13 cellular contexts compared by ENCODE assay signal in the genomic region with DNA sequence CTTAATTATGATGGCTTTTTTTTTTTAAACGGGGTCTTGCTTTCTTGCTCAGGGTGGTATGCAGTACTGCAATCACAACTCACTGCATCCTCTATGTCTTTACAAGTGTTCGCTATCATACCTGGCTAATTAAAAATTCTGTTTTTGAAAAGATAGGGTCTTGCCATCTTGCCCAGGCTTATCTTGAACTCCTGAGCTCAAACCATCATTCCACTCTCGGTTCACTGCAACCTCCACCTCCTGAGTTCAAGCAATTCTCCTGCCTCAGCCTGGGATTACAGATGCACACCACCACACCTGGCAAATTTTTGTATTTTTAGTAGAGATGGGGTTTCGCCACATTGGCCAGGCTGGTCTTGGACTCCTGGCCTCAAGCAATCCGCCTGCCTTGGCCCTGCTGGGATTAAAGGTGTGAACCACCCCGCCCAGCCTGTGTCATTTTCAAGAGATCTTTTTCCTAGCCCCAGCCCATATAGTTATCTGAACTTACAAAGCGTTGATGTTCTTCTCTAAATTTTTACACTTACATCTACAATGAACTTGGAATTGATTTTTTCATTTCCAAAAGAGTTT. TPM values are rescaled to one million over a fixed set of nuclear protein-coding genes. Genes with fewer than 3 reads are reported as not detected.
DNase-seq lines count a peak whose midpoint lies in the region; ATAC-seq and TF ChIP-seq lines count a peak whose summit lies in the region.
"Had no signal": no experiment of that assay in that cellular context is flagged by ENCODE, and none has a peak within 500 bp of the region (broad histone marks: within the 10 kb centered on the region; RNA-seq: fewer than 3 reads in every experiment).

No MANE protein-coding gene starts in this region.

- intact Hi-C loops in activated CD4-positive, alpha-beta T cell treated with anti-CD3 and anti-CD28 coated beads, Interleukin-2, amount 10 ng/mL, durations not matched to agents 24 days and 14 days (cut with micrococcal nuclease) = loop anchor here (5.0 kb wide), 1 partner anchor 601 kb away; no protein-coding TSS in a partner anchor
- intact Hi-C loops in colonic mucosa (cut with DNase I) (no loop called here), gastrocnemius medialis (cut with DNase I; ENCODE audit: low total_unique reads) (no loop called here)

- H3K79me2 ChIP-seq in OCI-LY1 (ENCODE audit: insufficient read depth, low read length) = peaks cover 98% of the 10 kb centered on the region

- no peaks in the 10 kb centered on the region for H3K9me3 Mint-ChIP-seq in activated CD4-positive, alpha-beta T cell treated with anti-CD3 and anti-CD28 coated beads, Interleukin-2, amount 10 ng/mL, durations not matched to agents 24 days and 14 days
- no peaks in the 10 kb centered on the region for H3K9me3 Mint-ChIP-seq in progenitor cell of endocrine pancreas (ENCODE audit: low read depth)

- DNase-seq in activated CD4-positive, alpha-beta T cell treated with anti-CD3 and anti-CD28 coated beads, Interleukin-2, amount 10 ng/mL, durations not matched to agents 24 days and 14 days = no peak
- DNase-seq in activated CD4-positive, alpha-beta T cell treated with anti-CD3 and anti-CD28 coated beads, Interleukin-2, amount 50 U/mL, for 1 hour = no peak
- DNase-seq in colonic mucosa (peak; percentile 61), progenitor cell of endocrine pancreas (ENCODE audit: low spot score, unreplicated experiment) (no peak), NCI-H2081 (lab: John Stamatoyannopoulos, UW) (no peak), anterior cingulate cortex (lab: John Stamatoyannopoulos, UW) (no peak), gastrocnemius medialis (no peak)
- DNase-seq: amniotic stem cell; NCI-H1105 treated with DMSO at 0.1 percent for 48 hours; NK-92 treated with Interleukin-12 subunit alpha and Interleukin-12 subunit beta, amount 100 ng/mL, for 24 hours; stimulated activated CD4-positive, alpha-beta T cell treated with anti-CD3 and anti-CD28 coated beads, Interleukin-2, amount 100 ng/mL, for 24 hours had no signal

- H3K27me3 ChIP-seq in OCI-LY1 (ENCODE audit: insufficient read depth, low read length) = no peaks in the 10 kb centered on the region
- no peaks in the 10 kb centered on the region for H3K27me3 ChIP-seq in colonic mucosa
- no peaks in the 10 kb centered on the region for H3K27me3 ChIP-seq in gastrocnemius medialis

- H3K4me1 Mint-ChIP-seq in activated CD4-positive, alpha-beta T cell treated with anti-CD3 and anti-CD28 coated beads, Interleukin-2, amount 10 ng/mL, durations not matched to agents 24 days and 14 days = peaks cover 56% of the 10 kb centered on the region
- peaks cover 31% of the 10 kb centered on the region for H3K4me1 Mint-ChIP-seq in progenitor cell of endocrine pancreas (ENCODE audit: low read depth)

- peak overlapping the region; percentile 31 for H3K4me2 ChIP-seq in OCI-LY1 (ENCODE audit: low read length)

- H3K9ac ChIP-seq in OCI-LY1 (ENCODE audit: low read length) (no peak overlapping the region; the same call in 1 of the 2 replicates), colonic mucosa (ENCODE audit: low read depth in 2 of 2, low read length in 2 of 2) (no peak overlapping the region)

- H3K36me3 ChIP-seq in OCI-LY1 (ENCODE audit: insufficient read depth, low read length) = peaks cover 73% of the 10 kb centered on the region
- no peaks in the 10 kb centered on the region for H3K36me3 ChIP-seq in colonic mucosa
- no peaks in the 10 kb centered on the region for H3K36me3 ChIP-seq in gastrocnemius medialis

- no peaks in the 10 kb centered on the region for H4K20me1 ChIP-seq in OCI-LY1 (ENCODE audit: insufficient read depth, low read length)

- ATAC-seq in gastrocnemius medialis = no peak

- H3K9me3 ChIP-seq in OCI-LY1 (ENCODE audit: low read length) (no peaks in the 10 kb centered on the region), colonic mucosa (no peaks in the 10 kb centered on the region), gastrocnemius medialis (no peaks in the 10 kb centered on the region)

- peak overlapping the region; percentile 96 for H3K4me3 Mint-ChIP-seq in activated CD4-positive, alpha-beta T cell treated with anti-CD3 and anti-CD28 coated beads, Interleukin-2, amount 10 ng/mL, durations not matched to agents 24 days and 14 days
- H3K4me3 Mint-ChIP-seq in progenitor cell of endocrine pancreas (ENCODE audit: low read depth) = no peak overlapping the region

- peaks cover 68% of the 10 kb centered on the region for H3K36me3 Mint-ChIP-seq in activated CD4-positive, alpha-beta T cell treated with anti-CD3 and anti-CD28 coated beads, Interleukin-2, amount 10 ng/mL, durations not matched to agents 24 days and 14 days (ENCODE audit: low read depth)
- peaks cover 6% of the 10 kb centered on the region for H3K36me3 Mint-ChIP-seq in progenitor cell of endocrine pancreas (ENCODE audit: insufficient read depth)

- H3K9me2 ChIP-seq in OCI-LY1 (ENCODE audit: low read depth, low read length) = no peaks in the 10 kb centered on the region

- H3K27ac ChIP-seq in OCI-LY1 (ENCODE audit: low read depth, low read length, poor library complexity, severe bottlenecking) = peak overlapping the region; percentile 8
- H3K27ac ChIP-seq in colonic mucosa = peak overlapping the region; percentile 47
- no peak overlapping the region for H3K27ac ChIP-seq in gastrocnemius medialis

- H3K4me1 ChIP-seq in OCI-LY1 (ENCODE audit: insufficient read depth, low read length, severe bottlenecking) (peaks cover 84% of the 10 kb centered on the region), colonic mucosa (peaks cover 35% of the 10 kb centered on the region), gastrocnemius medialis (peaks cover 57 to 80% of the 10 kb centered on the region in 2 donors)

- TF ChIP-seq CTCF in OCI-LY1 (IDR thresholded peaks at IDR 0.05; ENCODE audit: low read length) = no peak
- no peak for TF ChIP-seq CTCF in colonic mucosa (IDR thresholded peaks at IDR 0.05)
- no peak for TF ChIP-seq CTCF in progenitor cell of endocrine pancreas (IDR thresholded peaks at IDR 0.05; ENCODE audit: unreplicated experiment)
- no peak for TF ChIP-seq CTCF in gastrocnemius medialis (IDR thresholded peaks at IDR 0.05 in 4 of 5, conservative IDR thresholded peaks at IDR 0.05 in 1 of 5)

- H3K4me3 ChIP-seq in OCI-LY1 (ENCODE audit: low read depth, low read length, poor library complexity, severe bottlenecking) = peak overlapping the region; percentile 95
- no peak overlapping the region for H3K4me3 ChIP-seq in colonic mucosa
- no peak overlapping the region for H3K4me3 ChIP-seq in gastrocnemius medialis

- in situ Hi-C loops in gastrocnemius medialis (cut with MboI; ENCODE audit: low sequenced_read_pairs in 4 of 4) = loop anchor here in 2 of 4 donors (25.0 kb wide), 1 partner anchor 1584 kb away; a partner anchor contains a TSS

- H3K27ac Mint-ChIP-seq in activated CD4-positive, alpha-beta T cell treated with anti-CD3 and anti-CD28 coated beads, Interleukin-2, amount 10 ng/mL, durations not matched to agents 24 days and 14 days = peak overlapping the region; percentile 14
- H3K27ac Mint-ChIP-seq in progenitor cell of endocrine pancreas = peak overlapping the region; percentile 67

- TF ChIP-seq POLR2A in gastrocnemius medialis (IDR thresholded peaks at IDR 0.05) = no peak

- no peak overlapping the region for H2AFZ ChIP-seq in OCI-LY1 (ENCODE audit: low read length)

- no peaks in the 10 kb centered on the region; the same call in 1 of the 2 replicates for H3F3A ChIP-seq in OCI-LY1 (ENCODE audit: insufficient read depth, low read length)

- no peaks in the 10 kb centered on the region for H3K27me3 Mint-ChIP-seq in activated CD4-positive, alpha-beta T cell treated with anti-CD3 and anti-CD28 coated beads, Interleukin-2, amount 10 ng/mL, durations not matched to agents 24 days and 14 days
- H3K27me3 Mint-ChIP-seq in progenitor cell of endocrine pancreas = no peaks in the 10 kb centered on the region

RNA-seq across cellular contexts. Expression of a gene that starts 6.0 kb away (rescaled TPM):
- 513 and 516 TPM in 2 replicates for total RNA-seq in activated CD4-positive, alpha-beta T cell treated with anti-CD3 and anti-CD28 coated beads, Interleukin-2, amount 10 ng/mL, durations not matched to agents 24 days and 14 days
- total RNA-seq in colonic mucosa (100 to 1,000 TPM; 250 to 394 TPM), progenitor cell of endocrine pancreas (211 and 221 TPM in 2 replicates), gastrocnemius medialis (100 to 1,000 TPM in 1 of 4 donors, 10 to 100 TPM in 3; 69.2 to 111 (median 90.6) TPM)

RNA-seq across cellular contexts. Expression of a gene that starts 31.5 kb away (rescaled TPM):
- not detected in 2 replicates for total RNA-seq in activated CD4-positive, alpha-beta T cell treated with anti-CD3 and anti-CD28 coated beads, Interleukin-2, amount 10 ng/mL, durations not matched to agents 24 days and 14 days
- total RNA-seq in colonic mucosa = under 1 TPM in 1 of 2 donors, not detected in 1; 0.98 TPM
- not detected in 2 replicates for total RNA-seq in progenitor cell of endocrine pancreas
- total RNA-seq in gastrocnemius medialis = not detected
- total RNA-seq: epithelial cell of proximal tubule had no signal

RNA-seq across cellular contexts. Expression of a gene that starts 33.9 kb away (rescaled TPM):
- total RNA-seq in activated CD4-positive, alpha-beta T cell treated with anti-CD3 and anti-CD28 coated beads, Interleukin-2, amount 10 ng/mL, durations not matched to agents 24 days and 14 days = 1.5 and 1.6 TPM in 2 replicates
- total RNA-seq in colonic mucosa (1 to 10 TPM; 2.8 to 4.5 TPM), progenitor cell of endocrine pancreas (6.2 and 7.1 TPM in 2 replicates), gastrocnemius medialis (1 to 10 TPM in 3 of 4 donors, under 1 TPM in 1; 0.80 to 2.4 (median 1.7) TPM)

Comparison
In these comparisons a context has a peak if more than half of its experiments do, and no peak if none do; other contexts are left out.
1. H3K27ac ChIP-seq: peak in OCI-LY1 (single experiment) and colonic mucosa (single experiment); none in gastrocnemius medialis (0 of 4).